In genomic region chr20:20368414-20369352, GRCh38 we compare ENCODE assay signal across 9 cellular contexts. TPM values are rescaled to one million over a fixed set of nuclear protein-coding genes. Genes with fewer than 3 reads are reported as not detected.
DNase-seq lines count a peak whose midpoint lies in the region; ATAC-seq, FAIRE-seq and TF ChIP-seq lines count a peak whose summit lies in the region.
"Had no signal": no experiment of that assay in that cellular context is flagged by ENCODE, and none has a peak within 500 bp of the region (broad histone marks: within the 10 kb centered on the region; RNA-seq: fewer than 3 reads in every experiment).

No MANE protein-coding gene starts in this region.

- FAIRE-seq in GM12891 (lab: Jason Lieb, UNC) (peak; percentile 56), GM19239 (lab: Jason Lieb, UNC) (no peak)
- FAIRE-seq: endometrium had no signal

- no peak for TF ChIP-seq POLR2A in GM12891 (IDR thresholded peaks at IDR 0.05; ENCODE audit: low read depth, low read length)

- peak; percentile 44 for DNase-seq in GM12891 (ENCODE audit: insufficient read length, low spot score)
- DNase-seq in MM.1S = peak; percentile 21
- DNase-seq in dermis blood vessel endothelial cell = peak; percentile 14
- peak; percentile 22 for DNase-seq in progenitor cell of endocrine pancreas (ENCODE audit: low spot score, unreplicated experiment)
- DNase-seq in epidermal melanocyte (ENCODE audit: insufficient read length, low spot score) = no peak
- no peak for DNase-seq in midbrain (lab: John Stamatoyannopoulos, UW)
- DNase-seq in GM19239 (ENCODE audit: insufficient read length, low spot score) = no peak

- H3K4me3 ChIP-seq in MM.1S (ENCODE audit: low read length) = peak overlapping the region; percentile 29; the same call in 1 of the 2 replicates

- peak overlapping the region; percentile 54; the same call in 1 of the 2 replicates for H3K4me2 ChIP-seq in MM.1S (ENCODE audit: low read depth, low read length)

- no peak overlapping the region for H3K9ac ChIP-seq in MM.1S (ENCODE audit: low read length)

- no peak for ATAC-seq in GM21619 (IDR thresholded peaks at IDR 0.05; ENCODE audit: unreplicated experiment)

- H2AFZ ChIP-seq in MM.1S (ENCODE audit: low read length) = no peak overlapping the region

- no peaks in the 10 kb centered on the region for H3K9me2 ChIP-seq in MM.1S (replicated peaks; ENCODE audit: insufficient read depth, low read length)

- H3K9me3 ChIP-seq in MM.1S (replicated peaks; ENCODE audit: insufficient read depth, low read length) = no peaks in the 10 kb centered on the region

- H3K27ac ChIP-seq in MM.1S (ENCODE audit: low read length) = no peak overlapping the region

- H3K36me3 ChIP-seq in MM.1S (replicated peaks; ENCODE audit: insufficient read depth, low read length) = no peaks in the 10 kb centered on the region

- no peak overlapping the region for H3K27ac Mint-ChIP-seq in progenitor cell of endocrine pancreas

- no peaks in the 10 kb centered on the region for H3F3A ChIP-seq in MM.1S (ENCODE audit: insufficient read depth, low read length)

- no peaks in the 10 kb centered on the region for H3K9me3 Mint-ChIP-seq in progenitor cell of endocrine pancreas (ENCODE audit: low read depth)

- no peaks in the 10 kb centered on the region for H3K79me2 ChIP-seq in MM.1S (ENCODE audit: low read length)

- no peak for TF ChIP-seq CTCF in MM.1S (IDR thresholded peaks at IDR 0.05; ENCODE audit: low read length)
- TF ChIP-seq CTCF in progenitor cell of endocrine pancreas (IDR thresholded peaks at IDR 0.05; ENCODE audit: unreplicated experiment) = no peak

- H3K27me3 ChIP-seq in MM.1S (replicated peaks; ENCODE audit: insufficient read depth, low read length) = peaks cover 74% of the 10 kb centered on the region

- peaks cover 77% of the 10 kb centered on the region for H3K27me3 Mint-ChIP-seq in progenitor cell of endocrine pancreas

- no peak overlapping the region for H3K4me3 Mint-ChIP-seq in progenitor cell of endocrine pancreas (ENCODE audit: low read depth)

- no peaks in the 10 kb centered on the region for H3K36me3 Mint-ChIP-seq in progenitor cell of endocrine pancreas (ENCODE audit: insufficient read depth)

- peaks cover 12% of the 10 kb centered on the region for H3K4me1 Mint-ChIP-seq in progenitor cell of endocrine pancreas (ENCODE audit: low read depth)

- H4K20me1 ChIP-seq in MM.1S (ENCODE audit: insufficient read depth, low read length) = no peaks in the 10 kb centered on the region

- H3K4me1 ChIP-seq in MM.1S (ENCODE audit: low read length) = 0 out of 2 replicates have a peak, but pooled peaks cover 3% of the 10 kb centered on the region

TF ChIP-seq in GM12891, 5 proteins besides CTCF, POLR2A, EP300 and RAD21:
- no peak for TF ChIP-seq POLR2AphosphoS5 (IDR thresholded peaks at IDR 0.05; ENCODE audit: low read depth, low read length)
- no peak for TF ChIP-seq SPI1 (IDR thresholded peaks at IDR 0.05; ENCODE audit: low read depth, low read length)
- no peak for TF ChIP-seq POU2F2 (IDR thresholded peaks at IDR 0.05; ENCODE audit: low read depth, low read length)
- TF ChIP-seq TAF1 (IDR thresholded peaks at IDR 0.05; ENCODE audit: low read depth, low read length) = no peak
- TF ChIP-seq PAX5 (IDR thresholded peaks at IDR 0.05; ENCODE audit: insufficient read depth, low read length, severe bottlenecking) = no peak

RNA-seq across cellular contexts. Expression of gene INSM1, which starts 0.8 kb away (rescaled TPM):
- polyA plus RNA-seq in GM12891 (2012; ENCODE audit: low read depth, missing spikeins) = 0.03 TPM
- total RNA-seq in dermis blood vessel endothelial cell (not detected in 2 replicates), progenitor cell of endocrine pancreas (41.1 and 46.1 TPM in 2 replicates)

Comparison
In these comparisons a context has a peak if more than half of its experiments do, and no peak if none do; other contexts are left out.
1. DNase-seq: peak in GM12891 (single experiment), MM.1S (single experiment), dermis blood vessel endothelial cell (single experiment) and progenitor cell of endocrine pancreas (single experiment); none in epidermal melanocyte (single experiment), midbrain (single experiment) and GM19239 (single experiment).
2. RNA of gene INSM1, which starts 0.8 kb away (total RNA-seq): 41.1 to 46.1 TPM in progenitor cell of endocrine pancreas; not detected in dermis blood vessel endothelial cell; every median in the first group is over 10 times any median in the second.